Comparison of ENCODE assay signal across 25 cellular contexts in the genomic region with DNA sequence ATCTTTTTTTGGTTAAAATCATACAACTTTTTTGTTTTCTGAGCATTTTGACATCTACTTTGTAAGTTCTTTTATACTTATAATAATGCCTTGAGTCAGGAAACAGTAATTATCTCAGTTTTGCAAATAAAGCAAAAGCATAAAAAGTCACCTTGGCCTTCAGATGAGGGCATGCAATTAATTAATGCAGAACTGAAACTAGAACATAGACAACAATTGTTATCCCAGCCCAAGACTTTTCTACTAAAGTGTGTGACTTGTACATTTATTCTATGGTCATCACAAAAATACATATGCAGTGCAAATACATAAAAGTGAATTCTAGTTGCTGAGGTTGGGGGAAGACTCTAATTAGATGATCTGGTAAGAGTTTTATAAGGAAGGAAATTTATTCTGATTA.
"Had no signal": no experiment of that assay in that cellular context is flagged by ENCODE, and none has a peak within 500 bp of the region (broad histone marks: within the 10 kb centered on the region; RNA-seq: fewer than 3 reads in every experiment).

No MANE protein-coding gene starts in this region.

- H3K27ac ChIP-seq: colonic mucosa, epithelial cell of prostate, esophagus muscularis mucosa, foreskin keratinocyte, gastroesophageal sphincter, heart right ventricle, left lung, lower lobe of right lung had no signal

- H3K36me3 ChIP-seq: colonic mucosa, esophagus muscularis mucosa, gastroesophageal sphincter, heart right ventricle, left lung, lower lobe of right lung had no signal

- H3K36me3 Mint-ChIP-seq: mesothelial cell of epicardium, naive B cell had no signal

- H3K4me1 ChIP-seq: colonic mucosa, esophagus muscularis mucosa, foreskin keratinocyte, gastroesophageal sphincter, heart right ventricle, left lung, lower lobe of right lung had no signal

- H3K27me3 Mint-ChIP-seq: dendritic cell treated with granulocyte-macrophage colony-stimulating factor and Interleukin-4, amounts not matched to agents 40 ng/mL and 50 ng/mL, for 4 days; effector memory CD8-positive, alpha-beta T cell; naive B cell had no signal

- H3K4me1 Mint-ChIP-seq: naive B cell had no signal

- H3K9me3 Mint-ChIP-seq: dendritic cell treated with granulocyte-macrophage colony-stimulating factor and Interleukin-4, amounts not matched to agents 40 ng/mL and 50 ng/mL, for 4 days; effector memory CD8-positive, alpha-beta T cell; endodermal cell; mesothelial cell of epicardium; naive B cell had no signal

- H3K4me3 Mint-ChIP-seq: dendritic cell treated with granulocyte-macrophage colony-stimulating factor and Interleukin-4, amounts not matched to agents 40 ng/mL and 50 ng/mL, for 4 days; effector memory CD8-positive, alpha-beta T cell; endodermal cell; mesothelial cell of epicardium; naive B cell had no signal

- H3K4me3 ChIP-seq: colonic mucosa, esophagus muscularis mucosa, gastroesophageal sphincter, heart right ventricle, left lung, lower lobe of right lung, mucosa of descending colon had no signal

- H3K27ac Mint-ChIP-seq: dendritic cell treated with granulocyte-macrophage colony-stimulating factor and Interleukin-4, amounts not matched to agents 40 ng/mL and 50 ng/mL, for 4 days; effector memory CD8-positive, alpha-beta T cell; endodermal cell; mesothelial cell of epicardium; naive B cell had no signal

- ATAC-seq: effector memory CD8-positive, alpha-beta T cell; foreskin keratinocyte; gastroesophageal sphincter; heart right ventricle; left cardiac atrium; left lung; left ventricle myocardium superior; lower lobe of right lung; mucosa of descending colon had no signal

- FAIRE-seq: islet of Langerhans, keratinocyte had no signal

- DNase-seq: colonic mucosa; cortex of kidney; effector CD8-positive, alpha-beta T cell; effector memory CD8-positive, alpha-beta T cell; endodermal cell; erythroblast; foreskin keratinocyte; glutamatergic neuron; head of caudate nucleus; heart right ventricle; hippocampal formation; left cardiac atrium; left lung; left ventricle myocardium superior; lower lobe of right lung; mesenchymal stem cell; mucosa of descending colon; naive B cell had no signal

- H3K27me3 ChIP-seq: colonic mucosa, esophagus muscularis mucosa, foreskin keratinocyte, gastroesophageal sphincter, heart right ventricle, left lung had no signal
